Comparison of ENCODE assay signal across 8 cellular contexts in the genomic region with DNA sequence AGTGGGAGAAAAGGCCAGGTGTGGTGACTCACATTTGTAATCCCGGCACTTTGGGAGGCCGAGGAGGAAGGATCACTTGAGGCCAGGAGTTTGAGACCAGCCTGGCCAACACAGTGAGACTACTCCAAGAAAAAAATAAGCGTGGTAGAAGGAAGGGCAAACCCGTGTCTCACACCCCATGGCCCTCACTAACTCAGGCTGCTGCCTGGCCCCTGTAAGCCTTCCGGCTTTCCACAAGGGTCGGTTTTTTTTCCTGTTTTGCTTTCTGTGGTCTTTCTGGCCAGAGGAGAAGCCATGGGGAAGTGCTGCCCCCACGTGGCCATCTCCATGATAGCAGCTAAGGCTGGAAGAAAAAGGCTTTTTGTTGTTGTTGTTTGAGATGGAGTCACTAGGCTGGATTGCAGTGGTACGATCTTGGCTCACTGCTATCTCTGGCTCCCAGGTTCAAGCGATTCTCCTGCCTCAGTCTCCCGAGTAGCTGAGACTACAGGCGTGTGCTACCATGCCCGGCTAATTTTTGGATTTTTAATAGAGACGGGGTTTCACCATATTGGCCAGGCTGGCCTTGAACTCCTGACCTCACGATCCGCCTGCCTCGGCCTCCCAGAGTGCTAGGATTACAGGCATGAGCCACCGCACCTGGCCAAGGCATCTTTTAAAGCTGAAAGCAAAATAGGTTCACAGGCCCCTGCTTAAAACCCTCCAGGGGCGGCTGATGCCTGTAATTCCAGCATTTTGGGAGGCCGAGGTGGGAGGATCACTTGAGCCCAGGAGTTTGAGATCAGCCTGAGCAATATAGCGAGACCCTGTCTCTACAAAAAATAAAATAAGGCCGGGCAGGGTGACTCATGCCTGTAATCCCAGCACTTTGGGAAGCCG. TPM values are rescaled to one million over a fixed set of nuclear protein-coding genes. Genes with fewer than 3 reads are reported as not detected.
DNase-seq lines count a peak whose midpoint lies in the region; ATAC-seq lines count a peak whose summit lies in the region.

No MANE protein-coding gene starts in this region.

- peak; percentile 15 for ATAC-seq in left colon
- no peak for ATAC-seq in GM21381 (IDR thresholded peaks at IDR 0.05; ENCODE audit: unreplicated experiment)

- intact Hi-C loops in left colon (cut with DNase I, micrococcal nuclease), result loop anchor here in 1 of 2 donors (5.0 kb wide), 2 partner anchors 194 to 239 kb away; no protein-coding TSS in a partner anchor

- DNase-seq in activated gamma-delta T cell treated with Interleukin-2 at 50 U/mL for 16 hours, result peak; percentile 90
- DNase-seq in activated gamma-delta T cell (lab: John Stamatoyannopoulos, UW), result no peak
- DNase-seq in NCI-H2171 (lab: John Stamatoyannopoulos, UW), result peak; percentile 50
- peak; percentile 88 for DNase-seq in activated CD4-positive, CD25-positive, alpha-beta regulatory T cell treated with anti-CD3 and anti-CD28 coated beads, Interleukin-2, amount 50 U/mL, for 72 hours
- DNase-seq in cerebellar cortex (ENCODE audit: low spot score), result peak; percentile 81
- peak; percentile 58 to 89 for DNase-seq in left colon
- peak; percentile 87 for DNase-seq in stimulated activated CD4-positive, alpha-beta T cell treated with anti-CD3 and anti-CD28 coated beads, Interleukin-4, amount 100 ng/mL, for 1 hour

RNA-seq across cellular contexts. Expression of a gene that starts 7.5 kb away (rescaled TPM):
- 100 to 1,000 TPM in 1 of 2 donors, 10 to 100 TPM in 1; 78.3 to 106 TPM for total RNA-seq in left colon

RNA-seq across cellular contexts. Expression of a gene that starts 47.0 kb away (rescaled TPM):
- total RNA-seq in left colon, result 10 to 100 TPM; 81.9 to 84.9 TPM
